12 cellular contexts compared by ENCODE assay signal in the genomic region with DNA sequence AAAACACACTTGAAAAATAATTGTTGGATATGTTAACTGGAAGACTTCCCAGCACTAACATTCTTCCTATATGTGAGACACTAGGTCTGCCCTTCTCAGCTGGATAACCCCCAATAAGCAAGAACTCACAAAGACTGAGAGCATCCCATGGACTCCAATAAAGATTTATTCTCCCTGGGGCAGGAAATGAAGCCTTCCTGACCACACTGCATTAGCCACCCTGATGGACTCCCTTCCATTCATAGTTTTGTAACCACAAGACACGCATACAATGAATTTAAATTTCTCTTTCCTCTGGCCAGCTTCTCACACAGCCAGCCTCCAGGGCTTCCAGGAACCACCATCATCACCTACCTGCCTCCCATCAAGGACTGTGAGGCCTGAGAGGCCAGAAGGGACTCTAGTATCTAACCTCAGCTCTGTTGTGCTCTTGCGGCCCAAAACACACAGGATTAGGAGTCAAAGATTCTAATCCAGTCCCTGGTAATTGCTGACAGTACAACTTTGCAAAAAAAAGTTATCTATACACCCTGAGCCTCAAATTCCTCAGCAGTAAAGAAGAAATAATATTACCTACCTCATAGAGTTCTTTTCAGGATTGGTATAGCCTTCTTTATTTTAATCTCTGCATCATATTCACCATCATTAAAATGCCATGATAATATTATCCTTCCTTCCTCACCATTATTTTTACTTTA. TPM values are rescaled to one million over a fixed set of nuclear protein-coding genes. Genes with fewer than 3 reads are reported as not detected.
DNase-seq lines count a peak whose midpoint lies in the region; ATAC-seq and TF ChIP-seq lines count a peak whose summit lies in the region.
"Had no signal": no experiment of that assay in that cellular context is flagged by ENCODE, and none has a peak within 500 bp of the region (broad histone marks: within the 10 kb centered on the region; RNA-seq: fewer than 3 reads in every experiment).

No MANE protein-coding gene starts in this region.

- H3K4me3 ChIP-seq in AG04449 (ENCODE audit: low read depth, low read length) (no peak overlapping the region), astrocyte of the spinal cord (ENCODE audit: low read depth, low read length) (no peak overlapping the region)

- no peaks in the 10 kb centered on the region for H3K9me3 ChIP-seq in CD4-positive, alpha-beta T cell (ENCODE audit: control insufficient read depth, low read length)

- H3K4me3 Mint-ChIP-seq in CD4-positive, alpha-beta T cell, result no peak overlapping the region
- H3K4me3 Mint-ChIP-seq: dendritic cell treated with granulocyte-macrophage colony-stimulating factor and Interleukin-4, amounts not matched to agents 40 ng/mL and 50 ng/mL, for 4 days had no signal

- peaks cover 54% of the 10 kb centered on the region for H3K36me3 Mint-ChIP-seq in CD4-positive, alpha-beta T cell (ENCODE audit: low read depth)

- ATAC-seq in HG03354 (IDR thresholded peaks at IDR 0.05; ENCODE audit: poor library complexity, severe bottlenecking, unreplicated experiment) (no peak), HG03135 (IDR thresholded peaks at IDR 0.05; ENCODE audit: unreplicated experiment) (no peak)
- no peak for ATAC-seq in CD4-positive, alpha-beta T cell (ENCODE audit: poor library complexity)

- DNase-seq in AG04449 (ENCODE audit: low read depth, low spot score), result peak; percentile 98
- peak; percentile 48 for DNase-seq in HS-27A (ENCODE audit: low read depth)
- DNase-seq in astrocyte of the spinal cord (ENCODE audit: low read depth, low spot score), result peak; percentile 96
- peak; percentile 66 for DNase-seq in kidney tubule cell (ENCODE audit: low spot score)
- DNase-seq in CD4-positive, alpha-beta T cell, result no peak
- DNase-seq in OCI-M1 (lab: John Stamatoyannopoulos, UW), result no peak
- DNase-seq: DMS79, NCI-H1105 treated with DMSO at 0.1 percent for 48 hours, NCI-H345 had no signal

- intact Hi-C loops in CD4-positive, alpha-beta T cell (cut with DNase I, micrococcal nuclease), result no loop called here

- no peak overlapping the region for H3K27ac Mint-ChIP-seq in CD4-positive, alpha-beta T cell
- H3K27ac Mint-ChIP-seq: dendritic cell treated with granulocyte-macrophage colony-stimulating factor and Interleukin-4, amounts not matched to agents 40 ng/mL and 50 ng/mL, for 4 days had no signal

- no peaks in the 10 kb centered on the region for H3K9me3 Mint-ChIP-seq in CD4-positive, alpha-beta T cell
- H3K9me3 Mint-ChIP-seq: dendritic cell treated with granulocyte-macrophage colony-stimulating factor and Interleukin-4, amounts not matched to agents 40 ng/mL and 50 ng/mL, for 4 days had no signal

- no peak overlapping the region for H3K27ac ChIP-seq in CD4-positive, alpha-beta T cell (ENCODE audit: low read depth, low read length)

- in situ Hi-C loops in astrocyte of the spinal cord (cut with HindIII; ENCODE audit: low sequenced_read_pairs), result no loop called here

- H3K4me1 Mint-ChIP-seq in CD4-positive, alpha-beta T cell (ENCODE audit: low read depth), result no peaks in the 10 kb centered on the region

- H3K27me3 Mint-ChIP-seq in CD4-positive, alpha-beta T cell, result no peaks in the 10 kb centered on the region
- H3K27me3 Mint-ChIP-seq: dendritic cell treated with granulocyte-macrophage colony-stimulating factor and Interleukin-4, amounts not matched to agents 40 ng/mL and 50 ng/mL, for 4 days had no signal

- POLR2A ChIA-PET in AG04449 (lab: Yijun Ruan, JAX), result interaction anchor here (1.2 kb wide), 1 partner anchor 59 kb away, joined by 4 read pairs; no protein-coding TSS in a partner anchor
- POLR2A ChIA-PET in CD4-positive, alpha-beta T cell (lab: Charles Lee), result no interaction called here

- CTCF ChIA-PET in AG04449 (lab: Yijun Ruan, JAX), result interaction anchor here (1.2 to 1.3 kb wide), 2 partner anchors 30 to 60 kb away, joined by 3 read pairs; no protein-coding TSS in a partner anchor
- CTCF ChIA-PET in CD4-positive, alpha-beta T cell (lab: Charles Lee), result no interaction called here

- H3K27me3 ChIP-seq in CD4-positive, alpha-beta T cell (ENCODE audit: control insufficient read depth, insufficient read depth, low read length), result no peaks in the 10 kb centered on the region

- TF ChIP-seq CTCF in AG04449 (IDR thresholded peaks at IDR 0.05; ENCODE audit: insufficient read depth, low read length, missing control alignments) (no peak), astrocyte of the spinal cord (IDR thresholded peaks at IDR 0.05; ENCODE audit: low read depth, low read length) (no peak)
- TF ChIP-seq CTCF in CD4-positive, alpha-beta T cell (IDR thresholded peaks at IDR 0.05), result no peak

RNA-seq across cellular contexts. Expression of gene GDPD4, which starts 45.6 kb away (rescaled TPM):
- not detected for total RNA-seq in CD4-positive, alpha-beta T cell

Comparison
In these comparisons a context has a peak if more than half of its experiments do, and no peak if none do; other contexts are left out.
1. DNase-seq: peak in AG04449 (single experiment), HS-27A (single experiment), astrocyte of the spinal cord (single experiment) and kidney tubule cell (single experiment); none in CD4-positive, alpha-beta T cell (0 of 10) and OCI-M1 (single experiment).